Comparison of ENCODE assay signal across 2 cellular contexts in genomic region chr10:32400961-32401360, GRCh38.
TF ChIP-seq lines count a peak whose summit lies in the region.

No MANE protein-coding gene starts in this region.

TF ChIP-seq in HEK293, 187 proteins besides CTCF, POLR2A, EP300 and RAD21 (continued from another document):
- no peak for TF ChIP-seq ZNF280D (tag by site-specific recombination; IDR thresholded peaks at IDR 0.05)

TF ChIP-seq in K562, 482 proteins besides CTCF, POLR2A, EP300 and RAD21:
- TF ChIP-seq MXD1 (CRISPR knock-in tag; IDR thresholded peaks at IDR 0.05; ENCODE audit: borderline replicate concordance, poor library complexity, severe bottlenecking) (no peak), RBFOX2 (IDR thresholded peaks at IDR 0.05; ENCODE audit: low read depth, low read length) (no peak), ZNF592 (IDR thresholded peaks at IDR 0.05) (no peak), ZNF174 (CRISPR knock-in tag; IDR thresholded peaks at IDR 0.05) (no peak), SMARCA4 (IDR thresholded peaks at IDR 0.05) (no peak), FOXJ2 (tag; IDR thresholded peaks at IDR 0.05) (no peak), ATF6 (CRISPR knock-in tag; IDR thresholded peaks at IDR 0.05) (no peak), KLF16 (IDR thresholded peaks at IDR 0.05) (no peak), ARID2 (IDR thresholded peaks at IDR 0.05) (no peak), ZNF3 (CRISPR knock-in tag; IDR thresholded peaks at IDR 0.05) (no peak), MYNN (IDR thresholded peaks at IDR 0.05) (no peak), MYNN (CRISPR knock-in tag; IDR thresholded peaks at IDR 0.05) (no peak), POLR2H (tag; IDR thresholded peaks at IDR 0.05; ENCODE audit: low read depth) (no peak), NELFE (IDR thresholded peaks at IDR 0.05; ENCODE audit: insufficient read depth, insufficient read length) (no peak), MCM3 (IDR thresholded peaks at IDR 0.05) (no peak), ZBTB43 (CRISPR knock-in tag; IDR thresholded peaks at IDR 0.05) (no peak), ZNF436 (CRISPR knock-in tag; IDR thresholded peaks at IDR 0.05) (no peak), ZNF175 (CRISPR knock-in tag; IDR thresholded peaks at IDR 0.05; ENCODE audit: low read depth) (no peak), MNT (conservative IDR thresholded peaks at IDR 0.05) (no peak), SMAD4 (CRISPR knock-in tag; conservative IDR thresholded peaks at IDR 0.05) (no peak), ZNF140 (CRISPR knock-in tag; IDR thresholded peaks at IDR 0.05) (no peak)
